9 cellular contexts compared by ENCODE assay signal in the genomic region with DNA sequence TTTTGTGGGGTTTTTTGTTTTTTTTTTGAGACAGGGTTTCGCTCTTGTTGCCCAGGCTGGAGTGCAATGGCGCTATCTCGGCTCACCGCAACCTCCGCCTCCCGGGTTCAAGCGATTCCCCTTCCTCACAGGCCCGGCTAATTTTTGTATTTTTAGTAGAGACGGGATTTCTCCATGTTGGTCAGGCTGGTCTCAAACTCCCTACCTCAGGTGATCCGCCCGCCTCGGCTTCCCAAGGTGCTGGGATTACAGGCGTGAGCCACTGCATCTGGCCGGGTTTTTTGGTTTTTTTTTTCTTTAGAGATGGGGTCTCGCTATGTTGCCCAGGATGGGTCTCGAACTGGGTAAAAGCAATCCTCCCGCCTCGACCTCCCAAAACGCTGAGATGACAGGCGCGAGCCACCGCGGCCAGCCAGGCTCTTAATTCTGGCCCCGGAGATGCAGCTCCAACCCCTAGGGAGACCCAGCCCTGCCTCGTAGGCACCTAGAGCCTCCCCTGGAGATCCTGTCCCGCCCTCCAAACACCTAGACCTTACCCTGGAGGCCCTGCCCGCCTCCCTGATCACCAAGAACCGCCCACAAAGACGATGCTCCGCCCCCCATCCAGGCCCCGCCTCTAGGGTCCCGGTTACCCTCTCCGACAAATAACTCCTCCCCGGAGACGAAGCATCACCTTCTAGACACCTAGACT. TPM values are rescaled to one million over a fixed set of nuclear protein-coding genes. Genes with fewer than 3 reads are reported as not detected.
DNase-seq lines count a peak whose midpoint lies in the region; ATAC-seq and TF ChIP-seq lines count a peak whose summit lies in the region.
"Not testable (repeated sequence)": the region's sequence is repeated elsewhere in the genome, so short reads cannot be mapped to it uniquely, and the experiment has no call there.
"Had no signal": no experiment of that assay in that cellular context is flagged by ENCODE, and none has a peak within 500 bp of the region (broad histone marks: within the 10 kb centered on the region; RNA-seq: fewer than 3 reads in every experiment).

No MANE protein-coding gene starts in this region.

- H3K36me3 ChIP-seq in CD8-positive, alpha-beta T cell (ENCODE audit: insufficient read depth, low read length); IMR-90 (ENCODE audit: control insufficient read depth, insufficient read depth, low read length); right lobe of liver; stomach smooth muscle (ENCODE audit: control insufficient read depth in 2 of 2, insufficient read depth in 2 of 2, low read length in 2 of 2): not testable (repeated sequence)

- H3K4me3 Mint-ChIP-seq in CD8-positive, alpha-beta T cell = peak overlapping the region; percentile 80
- peak overlapping the region; percentile 90 for H3K4me3 Mint-ChIP-seq in activated naive CD8-positive, alpha-beta T cell

- in situ Hi-C loops in IMR-90 (cut with MboI; ENCODE audit: low sequenced_read_pairs) = not testable (repeated sequence)

- peak overlapping the region; percentile 64 for H3K4me3 ChIP-seq in CD8-positive, alpha-beta T cell (ENCODE audit: low read depth, low read length)
- H3K4me3 ChIP-seq in IMR-90 (ENCODE audit: insufficient read depth, low read depth, low read length) (peak overlapping the region; percentile 38; the same call in 1 of the 2 replicates), epithelial cell of proximal tubule (ENCODE audit: low read depth, low read length) (peak overlapping the region; percentile 58), right lobe of liver (peak overlapping the region in 2 of 3 donors; percentile 6 to 36), retinal pigment epithelial cell (ENCODE audit: low read length) (peak overlapping the region; percentile 50), stomach smooth muscle (ENCODE audit: low read length in 2 of 2) (peak overlapping the region; percentile 53 to 64)

- peak overlapping the region; percentile 81 for H2AFZ ChIP-seq in IMR-90 (replicated peaks; ENCODE audit: low read length, poor library complexity)

- peak in 1 of 7 experiments; percentile 14 for DNase-seq in CD8-positive, alpha-beta T cell
- DNase-seq in IMR-90; epithelial cell of proximal tubule (ENCODE audit: low read depth); right lobe of liver; retinal pigment epithelial cell (ENCODE audit: low read depth): not testable (repeated sequence)
- peak; percentile 24 for DNase-seq in activated CD4-positive, alpha-beta T cell treated with anti-CD3 and anti-CD28 coated beads for 1 hour

- peak overlapping the region; percentile 89 for H3K4me2 ChIP-seq in IMR-90 (ENCODE audit: low read depth, low read length)

- H3K27ac ChIP-seq in CD8-positive, alpha-beta T cell (ENCODE audit: low read depth, low read length) = peak overlapping the region; percentile 55
- not testable (repeated sequence) for H3K27ac ChIP-seq in IMR-90 (ENCODE audit: insufficient read depth, low read length); right lobe of liver; stomach smooth muscle (ENCODE audit: low read length)

- H2BK5ac ChIP-seq in IMR-90 (ENCODE audit: low read depth, low read length, poor library complexity, severe bottlenecking) = not testable (repeated sequence)

- not testable (repeated sequence) for H4K5ac ChIP-seq in IMR-90 (ENCODE audit: low read depth, low read length)

- H3K4ac ChIP-seq in IMR-90 (ENCODE audit: low read depth, low read length) = not testable (repeated sequence)

- 51% methylated on average over 15 of the region's 35 CpGs; no CpG with 5 or more reads in 1 of the 2 experiments for WGBS in IMR-90 (ENCODE audit: extremely low coverage in 2 of 2, insufficient read length in 1 of 2), 2 experiments
- 49% methylated on average over 23 of the region's 35 CpGs for WGBS in right lobe of liver (ENCODE audit: insufficient coverage, low coverage, low lambda C conversion rate, missing lambda C conversion rate)

- H2BK20ac ChIP-seq in IMR-90 (ENCODE audit: low read depth, low read length) = not testable (repeated sequence)

- not testable (repeated sequence) for H3K9ac ChIP-seq in IMR-90 (ENCODE audit: low read depth, low read length)
- peak overlapping the region in 1 of 2 donors; percentile 33 for H3K9ac ChIP-seq in stomach smooth muscle (ENCODE audit: low read length in 2 of 2)

- H2BK120ac ChIP-seq in IMR-90 (ENCODE audit: low read depth, low read length) = not testable (repeated sequence)

- not testable (repeated sequence) for H3K9me3 Mint-ChIP-seq in CD8-positive, alpha-beta T cell; activated naive CD8-positive, alpha-beta T cell (ENCODE audit: low read depth)

- not testable (repeated sequence) for H3K14ac ChIP-seq in IMR-90 (replicated peaks; ENCODE audit: low read depth, low read length)

- not testable (repeated sequence) for H4K91ac ChIP-seq in IMR-90 (ENCODE audit: insufficient read depth, low read depth, low read length)

- TF ChIP-seq RAD21 in IMR-90 (IDR thresholded peaks at IDR 0.05; ENCODE audit: low read length) = not testable (repeated sequence)

- H3K18ac ChIP-seq in IMR-90 (ENCODE audit: low read depth, low read length) = not testable (repeated sequence)

- not testable (repeated sequence) for H2BK15ac ChIP-seq in IMR-90 (ENCODE audit: low read depth, low read length)

- not testable (repeated sequence) for H2AK5ac ChIP-seq in IMR-90 (ENCODE audit: low read depth, low read length)

- H3K4me1 Mint-ChIP-seq in CD8-positive, alpha-beta T cell (ENCODE audit: low read depth) = peaks cover 27% of the 10 kb centered on the region
- peaks cover 23% of the 10 kb centered on the region for H3K4me1 Mint-ChIP-seq in activated naive CD8-positive, alpha-beta T cell (ENCODE audit: low read depth)

- BruUV-seq in IMR-90 (replicated peaks; lab: Mats Ljungman, UMichigan) = not testable (repeated sequence)

- not testable (repeated sequence) for H3K9me1 ChIP-seq in IMR-90 (ENCODE audit: insufficient read depth, low read length)

- H4K8ac ChIP-seq in IMR-90 (ENCODE audit: low read depth in 2 of 2, low read length in 2 of 2) = not testable (repeated sequence)

- H3K23ac ChIP-seq in IMR-90 (ENCODE audit: low read depth, low read length) = not testable (repeated sequence)

- peak overlapping the region; percentile 92 for H3K27ac Mint-ChIP-seq in CD8-positive, alpha-beta T cell
- peak overlapping the region; percentile 92 for H3K27ac Mint-ChIP-seq in activated naive CD8-positive, alpha-beta T cell

- not testable (repeated sequence) for TF ChIP-seq POLR2A in IMR-90 (IDR thresholded peaks at IDR 0.05; ENCODE audit: low read depth, low read length); right lobe of liver (IDR thresholded peaks at IDR 0.05)

- CTCF ChIA-PET in CD8-positive, alpha-beta T cell (lab: Charles Lee) = interaction anchor here (0.6 kb wide), 1 partner anchor 10 kb away, joined by 3 read pairs; no protein-coding TSS in a partner anchor
- CTCF ChIA-PET in IMR-90 (lab: Yijun Ruan, JAX) = interaction anchor here (0.6 kb wide), 1 partner anchor 20 kb away, joined by 4 read pairs; no protein-coding TSS in a partner anchor

- H3K56ac ChIP-seq in IMR-90 (ENCODE audit: extremely low read depth, insufficient read depth, low read length) = not testable (repeated sequence)

- H3K79me1 ChIP-seq in IMR-90 (ENCODE audit: low read depth in 1 of 2, low read length in 2 of 2) = not testable (repeated sequence)

- H3K36me3 Mint-ChIP-seq in CD8-positive, alpha-beta T cell; activated naive CD8-positive, alpha-beta T cell: not testable (repeated sequence)

- not testable (repeated sequence) for H3K27me3 Mint-ChIP-seq in CD8-positive, alpha-beta T cell (ENCODE audit: low read depth); activated naive CD8-positive, alpha-beta T cell

- POLR2A ChIA-PET in CD8-positive, alpha-beta T cell (lab: Charles Lee) = interaction anchor here (1.5 to 2.2 kb wide), 2 partner anchors 14 to 15 kb away, joined by 5 to 10 read pairs; a partner anchor contains a TSS
- POLR2A ChIA-PET in IMR-90 (lab: Charles Lee; ENCODE audit: unreplicated experiment) = not testable (repeated sequence)

- intact Hi-C loops in CD8-positive, alpha-beta T cell (cut with DNase I, micrococcal nuclease) = loop anchor here (1.0 to 10.0 kb wide), 8 partner anchors 14 to 1054 kb away; a partner anchor contains a TSS
- intact Hi-C loops in IMR-90 (cut with micrococcal nuclease); right lobe of liver (cut with DNase I): not testable (repeated sequence)

- not testable (repeated sequence) for TF ChIP-seq CTCF in CD8-positive, alpha-beta T cell (IDR thresholded peaks at IDR 0.05); IMR-90 (conservative IDR thresholded peaks at IDR 0.05; ENCODE audit: low read depth, low read length); epithelial cell of proximal tubule (conservative IDR thresholded peaks at IDR 0.05; ENCODE audit: low read depth, low read length); right lobe of liver (IDR thresholded peaks at IDR 0.05); retinal pigment epithelial cell (conservative IDR thresholded peaks at IDR 0.05; ENCODE audit: low read depth, low read length)

- dilution Hi-C loops in IMR-90 (cut with HindIII; ENCODE audit: low sequenced_read_pairs, unreplicated experiment) = not testable (repeated sequence)

- not testable (repeated sequence) for H3K9me3 ChIP-seq in CD8-positive, alpha-beta T cell (ENCODE audit: low read length); IMR-90 (ENCODE audit: control insufficient read depth, insufficient read depth, low read length); right lobe of liver; stomach smooth muscle (ENCODE audit: control insufficient read depth in 2 of 2, low read length in 2 of 2)

- H4K20me1 ChIP-seq in IMR-90 (ENCODE audit: insufficient read depth, low read length) = not testable (repeated sequence)

- peak overlapping the region; percentile 81 for H2AK9ac ChIP-seq in IMR-90 (replicated peaks; ENCODE audit: low read depth, low read length, poor library complexity)

- H3K4me1 ChIP-seq in CD8-positive, alpha-beta T cell (ENCODE audit: insufficient read depth, low read length) = peaks cover 20% of the 10 kb centered on the region
- not testable (repeated sequence) for H3K4me1 ChIP-seq in IMR-90 (ENCODE audit: control insufficient read depth, insufficient read depth, low read length); right lobe of liver
- peaks cover 12% of the 10 kb centered on the region for H3K4me1 ChIP-seq in stomach smooth muscle (ENCODE audit: control insufficient read depth, insufficient read depth, low read length)

- ATAC-seq in CD8-positive, alpha-beta T cell; IMR-90 (ENCODE audit: low read depth); right lobe of liver: not testable (repeated sequence)

- not testable (repeated sequence) for H3K27me3 ChIP-seq in CD8-positive, alpha-beta T cell (ENCODE audit: insufficient read depth, low read length); IMR-90 (ENCODE audit: control insufficient read depth, insufficient read depth, low read length); right lobe of liver
- peaks cover 0 to 15% of the 10 kb centered on the region in 2 donors for H3K27me3 ChIP-seq in stomach smooth muscle (ENCODE audit: control insufficient read depth in 1 of 2, insufficient read depth in 2 of 2, low read length in 2 of 2)

RNA-seq across cellular contexts. Expression of a gene that starts 9.5 kb away (rescaled TPM):
- total RNA-seq in CD8-positive, alpha-beta T cell = under 1 TPM; 0.65 to 0.97 TPM
- total RNA-seq in IMR-90 (2012; rRNA removed) (1.3 and 1.4 TPM in 2 replicates), epithelial cell of proximal tubule (49.2 and 70.8 TPM in 2 replicates), right lobe of liver (10 to 100 TPM; 21.4 to 51.5 (median 43.0) TPM)
- 3.2 and 3.4 TPM in 2 replicates for polyA plus RNA-seq in IMR-90 (2012; rRNA removed)
- polyA plus RNA-seq in IMR-90 (2012; cell fraction: cytosol; rRNA removed) = 7.1 and 7.7 TPM in 2 replicates
- 10.0 and 17.1 TPM in 2 replicates for polyA plus RNA-seq in IMR-90 (2012; cell fraction: nucleus; rRNA removed; ENCODE audit: low replicate concordance)

RNA-seq across cellular contexts. Expression of a gene that starts 14.2 kb away (rescaled TPM):
- total RNA-seq in CD8-positive, alpha-beta T cell = 10 to 100 TPM in 1 of 2 experiments, 1 to 10 TPM in 1; 7.3 to 10.4 TPM
- 2.3 and 3.3 TPM in 2 replicates for total RNA-seq in IMR-90 (2012; rRNA removed)
- polyA plus RNA-seq in IMR-90 (2012; rRNA removed) = 8.1 and 9.8 TPM in 2 replicates
- 12.5 and 13.1 TPM in 2 replicates for polyA plus RNA-seq in IMR-90 (2012; cell fraction: cytosol; rRNA removed)
- polyA plus RNA-seq in IMR-90 (2012; cell fraction: nucleus; rRNA removed; ENCODE audit: low replicate concordance) = 4.6 and 9.8 TPM in 2 replicates
- 3.9 and 6.3 TPM in 2 replicates for total RNA-seq in epithelial cell of proximal tubule
- total RNA-seq in right lobe of liver = 10 to 100 TPM in 5 of 6 experiments, 1 to 10 TPM in 1; 6.4 to 21.7 (median 19.6) TPM

RNA-seq across cellular contexts. Expression of a gene that starts 24.7 kb away (rescaled TPM):
- total RNA-seq in CD8-positive, alpha-beta T cell = 1 to 10 TPM; 3.1 to 4.9 TPM
- total RNA-seq in IMR-90 (2012; rRNA removed) (17.4 and 19.2 TPM in 2 replicates), epithelial cell of proximal tubule (17.5 and 22.9 TPM in 2 replicates), right lobe of liver (1 to 10 TPM in 1 of 6 experiments, under 1 TPM in 3, not detected in 2; 0.19 to 2.2 (median 0.52) TPM)
- 23.4 and 24.4 TPM in 2 replicates for polyA plus RNA-seq in IMR-90 (2012; rRNA removed)
- 14.6 and 37.7 TPM in 2 replicates for polyA plus RNA-seq in IMR-90 (2012; cell fraction: cytosol; rRNA removed)
- 53.7 and 112 TPM in 2 replicates for polyA plus RNA-seq in IMR-90 (2012; cell fraction: nucleus; rRNA removed; ENCODE audit: low replicate concordance)

RNA-seq across cellular contexts. Expression of a gene that starts 26.9 kb away (rescaled TPM):
- total RNA-seq in CD8-positive, alpha-beta T cell = 10 to 100 TPM; 18.7 to 19.5 TPM
- total RNA-seq in IMR-90 (2012; rRNA removed) (not detected in 2 replicates), epithelial cell of proximal tubule (not detected in 2 replicates), right lobe of liver (under 1 TPM in 2 of 6 experiments, not detected in 4; 0.24 to 0.32 TPM)
- polyA plus RNA-seq in IMR-90 (2012; rRNA removed) = not detected in 2 replicates
- not detected in 2 replicates for polyA plus RNA-seq in IMR-90 (2012; cell fraction: cytosol; rRNA removed)
- polyA plus RNA-seq in IMR-90 (2012; cell fraction: nucleus; rRNA removed; ENCODE audit: low replicate concordance) = 0.07 TPM in 1 of 2 replicates, not detected in the other
- total RNA-seq: dermis blood vessel endothelial cell had no signal

RNA-seq across cellular contexts. Expression of a gene that starts 50.1 kb away (rescaled TPM):
- under 1 TPM in 1 of 2 experiments, not detected in 1; 0.11 TPM for total RNA-seq in CD8-positive, alpha-beta T cell
- total RNA-seq in IMR-90 (2012; rRNA removed) = not detected in 2 replicates
- polyA plus RNA-seq in IMR-90 (2012; rRNA removed) = not detected in 2 replicates
- not detected in 2 replicates for polyA plus RNA-seq in IMR-90 (2012; cell fraction: cytosol; rRNA removed)
- polyA plus RNA-seq in IMR-90 (2012; cell fraction: nucleus; rRNA removed; ENCODE audit: low replicate concordance) = not detected in 2 replicates
- total RNA-seq in epithelial cell of proximal tubule = not detected in 2 replicates
- 1 to 10 TPM; 1.7 to 9.7 (median 6.4) TPM for total RNA-seq in right lobe of liver
- total RNA-seq: dermis blood vessel endothelial cell had no signal
